Comparison of ENCODE assay signal across 8 cellular contexts in genomic region chr16:14629612-14629918, GRCh38. TPM values are rescaled to one million over a fixed set of nuclear protein-coding genes. Genes with fewer than 3 reads are reported as not detected.
DNase-seq lines count a peak whose midpoint lies in the region; ATAC-seq and TF ChIP-seq lines count a peak whose summit lies in the region.

No MANE protein-coding gene starts in this region.

- TF ChIP-seq CTCF in WI38 (IDR thresholded peaks at IDR 0.05; ENCODE audit: low read depth, low read length) (no peak), fibroblast of villous mesenchyme (IDR thresholded peaks at IDR 0.05; ENCODE audit: insufficient read depth, low read depth, low read length) (no peak)

- H3K4me3 ChIP-seq in WI38 (ENCODE audit: low read depth, low read length) (peak overlapping the region; percentile 89), fibroblast of villous mesenchyme (ENCODE audit: low read depth, low read length) (peak overlapping the region; percentile 93), skeletal muscle cell (ENCODE audit: low read depth, low read length) (peak overlapping the region; percentile 96)

- POLR2A ChIA-PET in HEK293T (lab: Yijun Ruan, JAX) = interaction anchor here (0.6 to 1.8 kb wide), 3 partner anchors 9 to 35 kb away, joined by 3 to 4 read pairs (median 3); no protein-coding TSS in a partner anchor

- CTCF ChIA-PET in HEK293T (lab: Yijun Ruan, JAX) = no interaction called here

- ATAC-seq in esophagus mucosa = no peak

- DNase-seq in EL (peak; percentile 21), HEK293T (ENCODE audit: extremely low spot score) (peak; percentile 17), fibroblast of villous mesenchyme (ENCODE audit: low read depth) (peak; percentile 17), skeletal muscle cell (ENCODE audit: low read depth) (no peak), NCI-H1048 (lab: John Stamatoyannopoulos, UW) (no peak), mucosa of gallbladder (ENCODE audit: low spot score) (no peak)

TF ChIP-seq in HEK293T, 16 proteins besides CTCF, POLR2A, EP300 and RAD21:
- TF ChIP-seq LEF1 (IDR thresholded peaks at IDR 0.05; ENCODE audit: borderline replicate concordance) = no peak
- no peak for TF ChIP-seq FOXK2 (IDR thresholded peaks at IDR 0.05)
- TF ChIP-seq FOXA1 (IDR thresholded peaks at IDR 0.05) = no peak
- no peak for TF ChIP-seq CTBP1 (IDR thresholded peaks at IDR 0.05; ENCODE audit: borderline replicate concordance)
- no peak for TF ChIP-seq SUZ12 (IDR thresholded peaks at IDR 0.05)
- TF ChIP-seq PKNOX1 (IDR thresholded peaks at IDR 0.05) = no peak
- TF ChIP-seq ARNT (IDR thresholded peaks at IDR 0.05) = no peak
TF ChIP-seq in HEK293T: peak in this region for 0.

RNA-seq across cellular contexts. Expression of gene PARN, which starts 0.5 kb away (rescaled TPM):
- total RNA-seq in fibroblast of villous mesenchyme (29.6 and 35.4 TPM in 2 replicates), mucosa of gallbladder (33.5 TPM), esophagus mucosa (22.5 TPM)

RNA-seq across cellular contexts. Expression of gene BFAR, which starts 3.2 kb away (rescaled TPM):
- 97.0 and 111 TPM in 2 replicates for total RNA-seq in fibroblast of villous mesenchyme
- 62.4 TPM for total RNA-seq in mucosa of gallbladder
- total RNA-seq in esophagus mucosa = 27.3 TPM

Comparison
In these comparisons a context has a peak if more than half of its experiments do, and no peak if none do; other contexts are left out.
1. DNase-seq: peak in EL (single experiment), HEK293T (single experiment) and fibroblast of villous mesenchyme (single experiment); none in skeletal muscle cell (single experiment), NCI-H1048 (single experiment) and mucosa of gallbladder (single experiment).
2. Peak in every context shown above with its lines, with median percentiles within 50 percentile points of each other: H3K4me3 ChIP-seq.